ENCODE assay signal across 8 cellular contexts in the genomic region with DNA sequence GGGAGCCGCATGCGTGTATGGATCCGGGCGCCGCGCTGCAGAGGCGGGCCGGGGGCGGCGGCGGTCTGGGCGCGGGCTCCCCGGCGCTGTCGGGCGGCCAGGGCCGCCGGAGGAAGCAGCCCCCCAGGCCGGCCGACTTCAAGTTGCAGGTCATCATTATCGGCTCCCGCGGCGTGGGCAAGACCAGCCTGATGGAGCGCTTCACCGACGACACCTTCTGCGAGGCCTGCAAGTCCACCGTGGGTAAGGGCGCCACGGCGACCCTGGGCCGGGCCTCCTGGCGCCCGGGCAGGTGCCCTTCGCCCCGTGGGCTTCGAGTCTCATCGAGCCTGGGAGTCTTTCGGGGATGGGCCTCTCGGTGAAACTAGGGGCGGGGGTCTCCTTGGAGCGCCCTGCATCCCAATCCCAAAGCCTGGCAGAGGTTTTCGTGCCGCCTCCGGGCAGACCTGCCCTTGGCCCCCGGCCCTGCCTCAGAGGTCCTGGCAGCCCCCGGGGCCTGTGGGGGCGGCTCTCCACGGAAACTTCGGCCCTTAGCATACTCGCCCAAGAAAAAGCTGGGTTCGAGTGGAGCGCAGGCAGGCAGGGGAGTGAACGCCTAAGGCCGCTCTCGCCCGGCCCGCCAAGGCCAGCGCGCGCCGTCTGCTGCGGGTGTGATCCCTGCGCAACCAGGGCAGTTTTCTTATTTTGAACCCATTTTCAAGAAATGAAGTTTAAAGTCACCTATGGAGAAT. TPM values are rescaled to one million over a fixed set of nuclear protein-coding genes. Genes with fewer than 3 reads are reported as not detected.
DNase-seq lines count a peak whose midpoint lies in the region; ATAC-seq and TF ChIP-seq lines count a peak whose summit lies in the region.

No MANE protein-coding gene starts in this region.

- H3K36me3 ChIP-seq in SU-DHL-6 (ENCODE audit: low read length): no peaks in the 10 kb centered on the region
- no peaks in the 10 kb centered on the region for H3K36me3 ChIP-seq in upper lobe of right lung

- intact Hi-C loops in upper lobe of right lung (cut with DNase I): no loop called here

- H3K27me3 ChIP-seq in SU-DHL-6 (ENCODE audit: low read length) (no peaks in the 10 kb centered on the region), upper lobe of right lung (no peaks in the 10 kb centered on the region)

- H3K4me2 ChIP-seq in SU-DHL-6 (ENCODE audit: low read depth, low read length, poor library complexity, severe bottlenecking): peak overlapping the region; percentile 91

- DNase-seq in NCI-H510A treated with DMSO at 0.1 percent for 48 hours (lab: John Stamatoyannopoulos, UW) (peak; percentile 29), NCI-H510A (lab: John Stamatoyannopoulos, UW) (no peak), dermis blood vessel endothelial cell (peak; percentile 30), mucosa of gallbladder (ENCODE audit: low spot score) (peak; percentile 11), upper lobe of right lung (peak; percentile 70)

- H3K27ac ChIP-seq in SU-DHL-6 (ENCODE audit: low read depth, low read length): no peak overlapping the region
- H3K27ac ChIP-seq in upper lobe of right lung: peak overlapping the region; percentile 77

- peaks cover 12% of the 10 kb centered on the region; the same call in 1 of the 2 replicates for H3F3A ChIP-seq in SU-DHL-6 (ENCODE audit: insufficient read depth)

- peaks cover 35% of the 10 kb centered on the region for H3K4me1 ChIP-seq in upper lobe of right lung

- peaks cover 17% of the 10 kb centered on the region; the same call in 1 of the 2 replicates for H4K20me1 ChIP-seq in SU-DHL-6 (ENCODE audit: low read depth, low read length)

- peak; percentile 23 for ATAC-seq in HG02981 (IDR thresholded peaks at IDR 0.05; ENCODE audit: unreplicated experiment)
- ATAC-seq in upper lobe of right lung: peak; percentile 2
- no peak for ATAC-seq in HG03108 (IDR thresholded peaks at IDR 0.05; ENCODE audit: unreplicated experiment)

- H3K9me3 ChIP-seq in SU-DHL-6 (ENCODE audit: insufficient read depth, low read length) (no peaks in the 10 kb centered on the region), upper lobe of right lung (no peaks in the 10 kb centered on the region)

- H2AFZ ChIP-seq in SU-DHL-6 (ENCODE audit: low read depth, low read length, severe bottlenecking): no peak overlapping the region

- H3K9ac ChIP-seq in SU-DHL-6 (ENCODE audit: low read length): peak overlapping the region; percentile 90

- no peaks in the 10 kb centered on the region for H3K9me2 ChIP-seq in SU-DHL-6 (replicated peaks; ENCODE audit: insufficient read depth, low read length)

- TF ChIP-seq CTCF in SU-DHL-6 (IDR thresholded peaks at IDR 0.05; ENCODE audit: insufficient read depth, low read length, poor library complexity, severe bottlenecking) (no peak), upper lobe of right lung (IDR thresholded peaks at IDR 0.05) (no peak)

- H3K4me3 ChIP-seq in SU-DHL-6 (ENCODE audit: insufficient read depth, low read length, poor library complexity, severe bottlenecking): peak overlapping the region; percentile 82
- peak overlapping the region; percentile 92 for H3K4me3 ChIP-seq in upper lobe of right lung

- H3K79me2 ChIP-seq in SU-DHL-6 (ENCODE audit: insufficient read depth, low read length): peaks cover 51% of the 10 kb centered on the region

RNA-seq across cellular contexts. Expression of a gene that starts 0.6 kb away (rescaled TPM):
- 72.8 and 75.4 TPM in 2 replicates for total RNA-seq in dermis blood vessel endothelial cell
- total RNA-seq in mucosa of gallbladder: 26.3 TPM
- 48.6 TPM for total RNA-seq in upper lobe of right lung
